Comparison of ENCODE assay signal across 22 cellular contexts in genomic region chr13:49140910-49141611, GRCh38.
DNase-seq lines count a peak whose midpoint lies in the region; ATAC-seq, FAIRE-seq and TF ChIP-seq lines count a peak whose summit lies in the region.
"Had no signal": no experiment of that assay in that cellular context is flagged by ENCODE, and none has a peak within 500 bp of the region (broad histone marks: within the 10 kb centered on the region; RNA-seq: fewer than 3 reads in every experiment).

No MANE protein-coding gene starts in this region.

- no peaks in the 10 kb centered on the region for H4K20me1 ChIP-seq in osteoblast (ENCODE audit: insufficient read depth, low read length)

- H3K27me3 Mint-ChIP-seq in T-helper 2 cell treated with Interferon-gamma antibody and Interleukin-4, amounts not matched to agents 5 μg/mL and 100 μg/mL, for 36 hours (ENCODE audit: low read depth), result no peaks in the 10 kb centered on the region
- no peaks in the 10 kb centered on the region for H3K27me3 Mint-ChIP-seq in activated naive CD8-positive, alpha-beta T cell treated with anti-CD3 and anti-CD28 coated beads, Interleukin-2, amount 10 ng/mL, durations not matched to agents 7 days and 5 days

- H3K27ac Mint-ChIP-seq in T-helper 2 cell treated with Interferon-gamma antibody and Interleukin-4, amounts not matched to agents 5 μg/mL and 100 μg/mL, for 36 hours, result peak overlapping the region; percentile 22
- peak overlapping the region; percentile 35 for H3K27ac Mint-ChIP-seq in activated naive CD8-positive, alpha-beta T cell treated with anti-CD3 and anti-CD28 coated beads, Interleukin-2, amount 10 ng/mL, durations not matched to agents 7 days and 5 days

- H3K79me2 ChIP-seq in osteoblast (ENCODE audit: insufficient read depth, low read length), result peaks cover 6% of the 10 kb centered on the region
- H3K79me2 ChIP-seq: parathyroid adenoma had no signal

- no peaks in the 10 kb centered on the region for H3K27me3 ChIP-seq in osteoblast (ENCODE audit: insufficient read depth, low read length)
- H3K27me3 ChIP-seq: BE2C, gastroesophageal sphincter, thyroid gland had no signal

- peaks cover 58% of the 10 kb centered on the region for H3K36me3 ChIP-seq in osteoblast (ENCODE audit: insufficient read depth, low read length)

- no peak overlapping the region for H3K27ac ChIP-seq in osteoblast (ENCODE audit: low read depth, low read length)
- H3K27ac ChIP-seq: epithelial cell of prostate, gastroesophageal sphincter, left ventricle myocardium inferior, parathyroid adenoma had no signal

- peaks cover 34% of the 10 kb centered on the region for H3K36me3 Mint-ChIP-seq in T-helper 2 cell treated with Interferon-gamma antibody and Interleukin-4, amounts not matched to agents 5 μg/mL and 100 μg/mL, for 36 hours (ENCODE audit: low read depth)
- peaks cover 48% of the 10 kb centered on the region for H3K36me3 Mint-ChIP-seq in activated naive CD8-positive, alpha-beta T cell treated with anti-CD3 and anti-CD28 coated beads, Interleukin-2, amount 10 ng/mL, durations not matched to agents 7 days and 5 days

- peak; percentile 52 for FAIRE-seq in GM19239 (lab: Jason Lieb, UNC)

- H3K9me3 Mint-ChIP-seq in T-helper 2 cell treated with Interferon-gamma antibody and Interleukin-4, amounts not matched to agents 5 μg/mL and 100 μg/mL, for 36 hours, result no peaks in the 10 kb centered on the region
- no peaks in the 10 kb centered on the region for H3K9me3 Mint-ChIP-seq in activated naive CD8-positive, alpha-beta T cell treated with anti-CD3 and anti-CD28 coated beads, Interleukin-2, amount 10 ng/mL, durations not matched to agents 7 days and 5 days

- peaks cover 13% of the 10 kb centered on the region for H3K4me1 Mint-ChIP-seq in T-helper 2 cell treated with Interferon-gamma antibody and Interleukin-4, amounts not matched to agents 5 μg/mL and 100 μg/mL, for 36 hours (ENCODE audit: low read depth)
- H3K4me1 Mint-ChIP-seq in activated naive CD8-positive, alpha-beta T cell treated with anti-CD3 and anti-CD28 coated beads, Interleukin-2, amount 10 ng/mL, durations not matched to agents 7 days and 5 days, result peaks cover 16% of the 10 kb centered on the region

- no peaks in the 10 kb centered on the region for H3K4me1 ChIP-seq in osteoblast (ENCODE audit: insufficient read depth, low read length)
- H3K4me1 ChIP-seq: BE2C, gastroesophageal sphincter, parathyroid adenoma had no signal

- TF ChIP-seq CTCF in osteoblast (IDR thresholded peaks at IDR 0.05; ENCODE audit: extremely low read depth, low read depth, low read length), result no peak

- no peak overlapping the region for H3K4me3 ChIP-seq in osteoblast (ENCODE audit: insufficient read depth, low read length)
- H3K4me3 ChIP-seq: gastroesophageal sphincter, left ventricle myocardium inferior, thyroid gland had no signal

- H3K4me3 Mint-ChIP-seq in T-helper 2 cell treated with Interferon-gamma antibody and Interleukin-4, amounts not matched to agents 5 μg/mL and 100 μg/mL, for 36 hours, result no peak overlapping the region
- no peak overlapping the region for H3K4me3 Mint-ChIP-seq in activated naive CD8-positive, alpha-beta T cell treated with anti-CD3 and anti-CD28 coated beads, Interleukin-2, amount 10 ng/mL, durations not matched to agents 7 days and 5 days

- no peak for DNase-seq in T-helper 2 cell treated with Interferon-gamma antibody and Interleukin-4, amounts not matched to agents 5 μg/mL and 100 μg/mL, for 36 hours (ENCODE audit: low spot score)
- no peak for DNase-seq in T-helper 2 cell
- DNase-seq in GM19239 (ENCODE audit: insufficient read length, low spot score), result no peak
- DNase-seq in activated naive CD8-positive, alpha-beta T cell treated with anti-CD3 and anti-CD28 coated beads, Interleukin-2, amount 10 ng/mL, durations not matched to agents 7 days and 5 days, result no peak
- peak; percentile 8 for DNase-seq in osteoblast (ENCODE audit: insufficient read length, low spot score, missing footprints)
- no peak for DNase-seq in hepatic stellate cell (ENCODE audit: low spot score)
- no peak for DNase-seq in SW 1271 (lab: John Stamatoyannopoulos, UW)
- DNase-seq: 8988T; BE2C; cortex of kidney; DMS79; Karpas-422; left ventricle myocardium inferior; NCI-H1092 treated with DMSO at 0.1 percent for 48 hours; NCI-H526; SHP77; stimulated activated CD4-positive, alpha-beta T cell treated with anti-CD3 and anti-CD28 coated beads, Interleukin-2, amount 100 ng/mL, for 48 hours; thyroid gland had no signal

- no peak overlapping the region for H2AFZ ChIP-seq in osteoblast (ENCODE audit: low read length)
- H2AFZ ChIP-seq: parathyroid adenoma had no signal

- no peak overlapping the region for H3K4me2 ChIP-seq in osteoblast (ENCODE audit: insufficient read depth, low read length)

- POLR2A ChIA-PET in activated naive CD8-positive, alpha-beta T cell treated with anti-CD3 and anti-CD28 coated beads, Interleukin-2, amount 10 ng/mL, durations not matched to agents 7 days and 5 days (lab: Charles Lee), result no interaction called here

- H3K9me3 ChIP-seq in osteoblast (ENCODE audit: low read depth, low read length), result no peaks in the 10 kb centered on the region
- H3K9me3 ChIP-seq: BE2C, gastroesophageal sphincter, left ventricle myocardium inferior, thyroid gland had no signal

- ATAC-seq in activated naive CD8-positive, alpha-beta T cell treated with anti-CD3 and anti-CD28 coated beads, Interleukin-2, amount 10 ng/mL, durations not matched to agents 7 days and 5 days (ENCODE audit: low read depth), result no peak
- no peak for ATAC-seq in GM21360 (IDR thresholded peaks at IDR 0.05; ENCODE audit: unreplicated experiment)
- ATAC-seq: gastroesophageal sphincter had no signal
